ENCODE assay signal across 1 cellular context in genomic region chr2:48415765-48416515, GRCh38.
A peak's percentile ranks its signal among the peaks of the same experiment; 100 is the strongest.
TF ChIP-seq lines count a peak whose summit lies in the region.

No MANE protein-coding gene starts in this region.

TF ChIP-seq in HepG2, 621 proteins besides CTCF, POLR2A, EP300 and RAD21 (continued from another document and continues in another):
- 0 out of 2 replicates have a peak, but pooled peaks have one; percentile 45 for TF ChIP-seq NFKBIZ (CRISPR knock-in tag; IDR thresholded peaks at IDR 0.05)
- TF ChIP-seq ZNF441 (CRISPR knock-in tag; IDR thresholded peaks at IDR 0.05; ENCODE audit: borderline replicate concordance), result peak; percentile 76; the same call in 1 of the 2 replicates
- 0 out of 2 replicates have a peak, but pooled peaks have one; percentile 67 for TF ChIP-seq NFATC3 (CRISPR knock-in tag; IDR thresholded peaks at IDR 0.05)
- peak; percentile 74; the same call in 1 of the 2 replicates for TF ChIP-seq RXRA (CRISPR knock-in tag; IDR thresholded peaks at IDR 0.05)
- peak; percentile 47 for TF ChIP-seq ARNTL (CRISPR knock-in tag; IDR thresholded peaks at IDR 0.05)
- 0 out of 2 replicates have a peak, but pooled peaks have one; percentile 29 for TF ChIP-seq KAT7 (CRISPR knock-in tag; IDR thresholded peaks at IDR 0.05; ENCODE audit: borderline replicate concordance)
- TF ChIP-seq LCORL (IDR thresholded peaks at IDR 0.05), result no peak
- peak; percentile 30; the same call in 1 of the 2 replicates for TF ChIP-seq LCORL (CRISPR knock-in tag; IDR thresholded peaks at IDR 0.05)
- TF ChIP-seq NAIF1 (CRISPR knock-in tag; IDR thresholded peaks at IDR 0.05; ENCODE audit: borderline replicate concordance), result no peak
- TF ChIP-seq TCF7 (IDR thresholded peaks at IDR 0.05; ENCODE audit: low read depth), result peak; percentile 66
- peak; percentile 64; the same call in 1 of the 2 replicates for TF ChIP-seq RFX5 (IDR thresholded peaks at IDR 0.05; ENCODE audit: low read depth, low read length)
- no peak for TF ChIP-seq ZNF275 (CRISPR knock-in tag; IDR thresholded peaks at IDR 0.05; ENCODE audit: borderline replicate concordance)
- peak; percentile 59; the same call in 1 of the 3 replicates for TF ChIP-seq MXI1 (IDR thresholded peaks at IDR 0.05; ENCODE audit: borderline replicate concordance, low read depth, low read length)
- TF ChIP-seq ELF3 (CRISPR knock-in tag; IDR thresholded peaks at IDR 0.05), result peak; percentile 73
- TF ChIP-seq TGIF2 (CRISPR knock-in tag; IDR thresholded peaks at IDR 0.05), result peak; percentile 33; the same call in 1 of the 2 replicates
- TF ChIP-seq HOXA3 (CRISPR knock-in tag; IDR thresholded peaks at IDR 0.05), result peak; percentile 55; the same call in 1 of the 2 replicates
- no peak for TF ChIP-seq IKZF1 (IDR thresholded peaks at IDR 0.05)
- TF ChIP-seq, protein P1, sequence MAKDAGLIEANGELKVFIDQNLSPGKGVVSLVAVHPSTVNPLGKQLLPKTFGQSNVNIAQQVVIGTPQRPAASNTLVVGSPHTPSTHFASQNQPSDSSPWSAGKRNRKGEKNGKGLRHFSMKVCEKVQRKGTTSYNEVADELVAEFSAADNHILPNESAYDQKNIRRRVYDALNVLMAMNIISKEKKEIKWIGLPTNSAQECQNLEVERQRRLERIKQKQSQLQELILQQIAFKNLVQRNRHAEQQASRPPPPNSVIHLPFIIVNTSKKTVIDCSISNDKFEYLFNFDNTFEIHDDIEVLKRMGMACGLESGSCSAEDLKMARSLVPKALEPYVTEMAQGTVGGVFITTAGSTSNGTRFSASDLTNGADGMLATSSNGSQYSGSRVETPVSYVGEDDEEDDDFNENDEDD (CRISPR knock-in tag; IDR thresholded peaks at IDR 0.05; ENCODE audit: borderline replicate concordance), result peak; percentile 57; the same call in 1 of the 2 replicates
- no peak for TF ChIP-seq ZMAT5 (CRISPR knock-in tag; IDR thresholded peaks at IDR 0.05; ENCODE audit: borderline replicate concordance, low read depth)
- no peak for TF ChIP-seq FOXA1 (IDR thresholded peaks at IDR 0.05)
- peak; percentile 88 for TF ChIP-seq FOXA1 (CRISPR knock-in tag; IDR thresholded peaks at IDR 0.05)
- TF ChIP-seq ZNF609 (CRISPR knock-in tag; IDR thresholded peaks at IDR 0.05; ENCODE audit: borderline replicate concordance), result peak; percentile 70; the same call in 1 of the 2 replicates
- TF ChIP-seq ZNF773 (CRISPR knock-in tag; IDR thresholded peaks at IDR 0.05; ENCODE audit: borderline replicate concordance), result no peak
- TF ChIP-seq ISL2 (CRISPR knock-in tag; IDR thresholded peaks at IDR 0.05), result peak; percentile 36; the same call in 1 of the 2 replicates
- TF ChIP-seq MED1 (CRISPR knock-in tag; IDR thresholded peaks at IDR 0.05), result peak; percentile 93
- no peak for TF ChIP-seq ZNF546 (CRISPR knock-in tag; conservative IDR thresholded peaks at IDR 0.05)
- no peak for TF ChIP-seq ATF7 (IDR thresholded peaks at IDR 0.05)
- no peak for TF ChIP-seq ATF7 (CRISPR knock-in tag; IDR thresholded peaks at IDR 0.05)
- no peak for TF ChIP-seq WIZ (CRISPR knock-in tag; IDR thresholded peaks at IDR 0.05)
- peak; percentile 25; the same call in 1 of the 2 replicates for TF ChIP-seq TBX3 (IDR thresholded peaks at IDR 0.05; ENCODE audit: borderline replicate concordance)
- TF ChIP-seq NFE2L2 (IDR thresholded peaks at IDR 0.05; ENCODE audit: low read length), result 0 out of 2 replicates have a peak, but pooled peaks have one; percentile 26
- TF ChIP-seq ZNF17 (CRISPR knock-in tag; IDR thresholded peaks at IDR 0.05), result no peak
- TF ChIP-seq, protein P2, sequence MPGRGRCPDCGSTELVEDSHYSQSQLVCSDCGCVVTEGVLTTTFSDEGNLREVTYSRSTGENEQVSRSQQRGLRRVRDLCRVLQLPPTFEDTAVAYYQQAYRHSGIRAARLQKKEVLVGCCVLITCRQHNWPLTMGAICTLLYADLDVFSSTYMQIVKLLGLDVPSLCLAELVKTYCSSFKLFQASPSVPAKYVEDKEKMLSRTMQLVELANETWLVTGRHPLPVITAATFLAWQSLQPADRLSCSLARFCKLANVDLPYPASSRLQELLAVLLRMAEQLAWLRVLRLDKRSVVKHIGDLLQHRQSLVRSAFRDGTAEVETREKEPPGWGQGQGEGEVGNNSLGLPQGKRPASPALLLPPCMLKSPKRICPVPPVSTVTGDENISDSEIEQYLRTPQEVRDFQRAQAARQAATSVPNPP (CRISPR knock-in tag; IDR thresholded peaks at IDR 0.05), result no peak
- no peak for TF ChIP-seq ZNF30 (CRISPR knock-in tag; IDR thresholded peaks at IDR 0.05)
- TF ChIP-seq MAFF (IDR thresholded peaks at IDR 0.05; ENCODE audit: low read depth, low read length), result no peak
- no peak for TF ChIP-seq USF2 (IDR thresholded peaks at IDR 0.05; ENCODE audit: low read depth, low read length)
- peak; percentile 30; the same call in 1 of the 2 replicates for TF ChIP-seq USF2 (CRISPR knock-in tag; IDR thresholded peaks at IDR 0.05; ENCODE audit: borderline replicate concordance)
- TF ChIP-seq, protein P3, sequence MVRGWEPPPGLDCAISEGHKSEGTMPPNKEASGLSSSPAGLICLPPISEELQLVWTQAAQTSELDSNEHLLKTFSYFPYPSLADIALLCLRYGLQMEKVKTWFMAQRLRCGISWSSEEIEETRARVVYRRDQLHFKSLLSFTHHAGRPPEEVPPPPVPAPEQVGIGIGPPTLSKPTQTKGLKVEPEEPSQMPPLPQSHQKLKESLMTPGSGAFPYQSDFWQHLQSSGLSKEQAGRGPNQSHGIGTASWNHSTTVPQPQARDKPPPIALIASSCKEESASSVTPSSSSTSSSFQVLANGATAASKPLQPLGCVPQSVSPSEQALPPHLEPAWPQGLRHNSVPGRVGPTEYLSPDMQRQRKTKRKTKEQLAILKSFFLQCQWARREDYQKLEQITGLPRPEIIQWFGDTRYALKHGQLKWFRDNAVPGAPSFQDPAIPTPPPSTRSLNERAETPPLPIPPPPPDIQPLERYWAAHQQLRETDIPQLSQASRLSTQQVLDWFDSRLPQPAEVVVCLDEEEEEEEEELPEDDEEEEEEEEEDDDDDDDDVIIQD (CRISPR knock-in tag; IDR thresholded peaks at IDR 0.05; ENCODE audit: low read depth), result peak; percentile 39; the same call in 1 of the 2 replicates
- TF ChIP-seq RORA (CRISPR knock-in tag; IDR thresholded peaks at IDR 0.05), result 0 out of 2 replicates have a peak, but pooled peaks have one; percentile 67
- 0 out of 2 replicates have a peak, but pooled peaks have one; percentile 55 for TF ChIP-seq JUND (CRISPR knock-in tag; IDR thresholded peaks at IDR 0.05)
- TF ChIP-seq GMEB1 (CRISPR knock-in tag; IDR thresholded peaks at IDR 0.05; ENCODE audit: borderline replicate concordance), result 0 out of 2 replicates have a peak, but pooled peaks have one; percentile 36
- no peak for TF ChIP-seq ATRX (CRISPR knock-in tag; IDR thresholded peaks at IDR 0.05; ENCODE audit: borderline replicate concordance)
- no peak for TF ChIP-seq AGO1 (IDR thresholded peaks at IDR 0.05; ENCODE audit: low read depth, low read length, poor library complexity, severe bottlenecking)
- TF ChIP-seq KLF12 (CRISPR knock-in tag; IDR thresholded peaks at IDR 0.05; ENCODE audit: borderline replicate concordance), result no peak
- TF ChIP-seq, protein P4, sequence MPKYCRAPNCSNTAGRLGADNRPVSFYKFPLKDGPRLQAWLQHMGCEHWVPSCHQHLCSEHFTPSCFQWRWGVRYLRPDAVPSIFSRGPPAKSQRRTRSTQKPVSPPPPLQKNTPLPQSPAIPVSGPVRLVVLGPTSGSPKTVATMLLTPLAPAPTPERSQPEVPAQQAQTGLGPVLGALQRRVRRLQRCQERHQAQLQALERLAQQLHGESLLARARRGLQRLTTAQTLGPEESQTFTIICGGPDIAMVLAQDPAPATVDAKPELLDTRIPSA (CRISPR knock-in tag; IDR thresholded peaks at IDR 0.05; ENCODE audit: borderline replicate concordance), result 0 out of 2 replicates have a peak, but pooled peaks have one; percentile 51
- TF ChIP-seq, protein P5, sequence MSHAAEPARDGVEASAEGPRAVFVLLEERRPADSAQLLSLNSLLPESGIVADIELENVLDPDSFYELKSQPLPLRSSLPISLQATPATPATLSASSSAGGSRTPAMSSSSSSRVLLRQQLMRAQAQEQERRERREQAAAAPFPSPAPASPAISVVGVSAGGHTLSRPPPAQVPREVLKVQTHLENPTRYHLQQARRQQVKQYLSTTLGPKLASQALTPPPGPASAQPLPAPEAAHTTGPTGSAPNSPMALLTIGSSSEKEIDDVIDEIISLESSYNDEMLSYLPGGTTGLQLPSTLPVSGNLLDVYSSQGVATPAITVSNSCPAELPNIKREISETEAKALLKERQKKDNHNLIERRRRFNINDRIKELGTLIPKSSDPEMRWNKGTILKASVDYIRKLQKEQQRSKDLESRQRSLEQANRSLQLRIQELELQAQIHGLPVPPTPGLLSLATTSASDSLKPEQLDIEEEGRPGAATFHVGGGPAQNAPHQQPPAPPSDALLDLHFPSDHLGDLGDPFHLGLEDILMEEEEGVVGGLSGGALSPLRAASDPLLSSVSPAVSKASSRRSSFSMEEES (CRISPR knock-in tag; IDR thresholded peaks at IDR 0.05), result peak; percentile 78; the same call in 1 of the 2 replicates
- peak; percentile 79; the same call in 1 of the 2 replicates for TF ChIP-seq HMG20B (CRISPR knock-in tag; conservative IDR thresholded peaks at IDR 0.05)
- peak; percentile 63; the same call in 1 of the 2 replicates for TF ChIP-seq MXD4 (CRISPR knock-in tag; IDR thresholded peaks at IDR 0.05)
- peak; percentile 61 for TF ChIP-seq ZNF781 (CRISPR knock-in tag; IDR thresholded peaks at IDR 0.05; ENCODE audit: borderline replicate concordance, not compliant biosample characterization)
- peak; percentile 67 for TF ChIP-seq ZNF605 (CRISPR knock-in tag; IDR thresholded peaks at IDR 0.05)
- peak; percentile 70; the same call in 1 of the 2 replicates for TF ChIP-seq CREM (IDR thresholded peaks at IDR 0.05)
- TF ChIP-seq CREM (CRISPR knock-in tag; IDR thresholded peaks at IDR 0.05), result no peak
- peak; percentile 78 for TF ChIP-seq SAP130 (CRISPR knock-in tag; IDR thresholded peaks at IDR 0.05; ENCODE audit: low read depth)
- peak; percentile 71 for TF ChIP-seq RFX3 (CRISPR knock-in tag; IDR thresholded peaks at IDR 0.05)
